8 cellular contexts compared by ENCODE assay signal in genomic region chr5:141951341-141951781, GRCh38. TPM values are rescaled to one million over a fixed set of nuclear protein-coding genes. Genes with fewer than 3 reads are reported as not detected.
DNase-seq lines count a peak whose midpoint lies in the region; ATAC-seq and TF ChIP-seq lines count a peak whose summit lies in the region.

No MANE protein-coding gene starts in this region.

- no peak overlapping the region for H3K27ac ChIP-seq in hepatocyte

- H3K36me3 Mint-ChIP-seq in activated CD8-positive, alpha-beta T cell treated with anti-CD3 and anti-CD28 coated beads, Interleukin-2, amount 10 ng/mL, durations not matched to agents 7 days and 5 days (ENCODE audit: low read depth) = no peaks in the 10 kb centered on the region

- peak overlapping the region; percentile 37 for H3K27ac Mint-ChIP-seq in activated CD8-positive, alpha-beta T cell treated with anti-CD3 and anti-CD28 coated beads, Interleukin-2, amount 10 ng/mL, durations not matched to agents 7 days and 5 days

- H3K4me3 Mint-ChIP-seq in activated CD8-positive, alpha-beta T cell treated with anti-CD3 and anti-CD28 coated beads, Interleukin-2, amount 10 ng/mL, durations not matched to agents 7 days and 5 days = no peak overlapping the region

- no peaks in the 10 kb centered on the region for H3K79me2 ChIP-seq in hepatocyte

- peaks cover 27% of the 10 kb centered on the region for H3K4me1 Mint-ChIP-seq in activated CD8-positive, alpha-beta T cell treated with anti-CD3 and anti-CD28 coated beads, Interleukin-2, amount 10 ng/mL, durations not matched to agents 7 days and 5 days (ENCODE audit: low read depth)

- H3K9me2 ChIP-seq in hepatocyte (replicated peaks; ENCODE audit: insufficient read depth) = no peaks in the 10 kb centered on the region

- no peaks in the 10 kb centered on the region for H3K4me1 ChIP-seq in hepatocyte (ENCODE audit: insufficient read depth)

- no peaks in the 10 kb centered on the region for H3K9me3 Mint-ChIP-seq in activated CD8-positive, alpha-beta T cell treated with anti-CD3 and anti-CD28 coated beads, Interleukin-2, amount 10 ng/mL, durations not matched to agents 7 days and 5 days (ENCODE audit: insufficient read depth)

- TF ChIP-seq CTCF in hepatocyte (IDR thresholded peaks at IDR 0.05; ENCODE audit: poor library complexity) = peak; percentile 17

- no peaks in the 10 kb centered on the region for H3K36me3 ChIP-seq in hepatocyte (replicated peaks; ENCODE audit: insufficient read depth, low read depth)

- CTCF ChIA-PET in activated CD8-positive, alpha-beta T cell treated with anti-CD3 and anti-CD28 coated beads, Interleukin-2, amount 10 ng/mL, durations not matched to agents 7 days and 5 days (lab: Charles Lee) = interaction anchor here (0.9 to 5.0 kb wide), 6 partner anchors 10 to 260 kb away, joined by 3 to 30 read pairs (median 4); partner anchors contain the start of gene DELE1

- POLR2A ChIA-PET in activated CD8-positive, alpha-beta T cell treated with anti-CD3 and anti-CD28 coated beads, Interleukin-2, amount 10 ng/mL, durations not matched to agents 7 days and 5 days (lab: Charles Lee) = interaction anchor here (0.7 kb wide), 1 partner anchor 18 kb away, joined by 3 read pairs; the partner anchor contains the start of gene RNF14

- H3K4me3 ChIP-seq in hepatocyte = no peak overlapping the region

- H3K9me3 ChIP-seq in hepatocyte (ENCODE audit: low read depth) = no peaks in the 10 kb centered on the region

- H3K27me3 ChIP-seq in hepatocyte = no peaks in the 10 kb centered on the region

- no peaks in the 10 kb centered on the region for H3K27me3 Mint-ChIP-seq in activated CD8-positive, alpha-beta T cell treated with anti-CD3 and anti-CD28 coated beads, Interleukin-2, amount 10 ng/mL, durations not matched to agents 7 days and 5 days (ENCODE audit: low read depth)

- no peak overlapping the region for H2AFZ ChIP-seq in hepatocyte

- ATAC-seq in GM18868 (IDR thresholded peaks at IDR 0.05; ENCODE audit: unreplicated experiment) = peak; percentile 91
- peak; percentile 78 for ATAC-seq in HG03280 (IDR thresholded peaks at IDR 0.05; ENCODE audit: unreplicated experiment)
- peak; percentile 82 for ATAC-seq in activated CD8-positive, alpha-beta T cell treated with anti-CD3 and anti-CD28 coated beads, Interleukin-2, amount 10 ng/mL, durations not matched to agents 7 days and 5 days
- ATAC-seq in esophagus mucosa = no peak

- DNase-seq in 8988T = peak; percentile 59
- DNase-seq in activated CD8-positive, alpha-beta T cell treated with anti-CD3 and anti-CD28 coated beads, Interleukin-2, amount 10 ng/mL, durations not matched to agents 7 days and 5 days = peak; percentile 49
- DNase-seq in hepatocyte (ENCODE audit: low spot score) = no peak
- DNase-seq in NCI-H1048 (lab: John Stamatoyannopoulos, UW) = no peak
- DNase-seq in SKM-1 (lab: John Stamatoyannopoulos, UW; ENCODE audit: unreplicated experiment) = no peak

- WGBS in hepatocyte (ENCODE audit: low lambda C conversion rate, missing lambda C conversion rate) = 33% methylated on average over 9 of the region's 9 CpGs

- H3K4me2 ChIP-seq in hepatocyte = no peak overlapping the region

- H4K20me1 ChIP-seq in hepatocyte (ENCODE audit: insufficient read depth, poor library complexity, severe bottlenecking) = no peaks in the 10 kb centered on the region

RNA-seq across cellular contexts. Expression of gene PCDH12, which starts 6.6 kb away (rescaled TPM):
- under 1 TPM; 0.26 to 0.29 TPM for total RNA-seq in activated CD8-positive, alpha-beta T cell treated with anti-CD3 and anti-CD28 coated beads, Interleukin-2, amount 10 ng/mL, durations not matched to agents 7 days and 5 days
- total RNA-seq in hepatocyte (1.1 and 4.5 TPM in 2 replicates), esophagus mucosa (0.40 TPM)
- polyA plus RNA-seq in hepatocyte = 0.06 and 0.42 TPM in 2 replicates

RNA-seq across cellular contexts. Expression of gene RNF14, which starts 17.5 kb away (rescaled TPM):
- total RNA-seq in activated CD8-positive, alpha-beta T cell treated with anti-CD3 and anti-CD28 coated beads, Interleukin-2, amount 10 ng/mL, durations not matched to agents 7 days and 5 days = 10 to 100 TPM; 22.2 to 26.0 TPM
- 53.0 and 57.8 TPM in 2 replicates for total RNA-seq in hepatocyte
- 48.2 and 52.6 TPM in 2 replicates for polyA plus RNA-seq in hepatocyte
- 30.3 TPM for total RNA-seq in esophagus mucosa

RNA-seq across cellular contexts. Expression of gene DELE1, which starts 27.7 kb away (rescaled TPM):
- 10 to 100 TPM; 65.7 to 65.8 TPM for total RNA-seq in activated CD8-positive, alpha-beta T cell treated with anti-CD3 and anti-CD28 coated beads, Interleukin-2, amount 10 ng/mL, durations not matched to agents 7 days and 5 days
- total RNA-seq in hepatocyte (57.2 and 62.0 TPM in 2 replicates), esophagus mucosa (33.5 TPM)
- polyA plus RNA-seq in hepatocyte = 31.5 and 32.6 TPM in 2 replicates

Comparison
In these comparisons a context has a peak if more than half of its experiments do, and no peak if none do; other contexts are left out.
1. DNase-seq: peak in 8988T (single experiment) and activated CD8-positive, alpha-beta T cell treated with anti-CD3 and anti-CD28 coated beads, Interleukin-2, amount 10 ng/mL, durations not matched to agents 7 days and 5 days (single experiment); none in hepatocyte (single experiment), NCI-H1048 (single experiment) and SKM-1 (single experiment).